15 cellular contexts compared by ENCODE assay signal in the genomic region with DNA sequence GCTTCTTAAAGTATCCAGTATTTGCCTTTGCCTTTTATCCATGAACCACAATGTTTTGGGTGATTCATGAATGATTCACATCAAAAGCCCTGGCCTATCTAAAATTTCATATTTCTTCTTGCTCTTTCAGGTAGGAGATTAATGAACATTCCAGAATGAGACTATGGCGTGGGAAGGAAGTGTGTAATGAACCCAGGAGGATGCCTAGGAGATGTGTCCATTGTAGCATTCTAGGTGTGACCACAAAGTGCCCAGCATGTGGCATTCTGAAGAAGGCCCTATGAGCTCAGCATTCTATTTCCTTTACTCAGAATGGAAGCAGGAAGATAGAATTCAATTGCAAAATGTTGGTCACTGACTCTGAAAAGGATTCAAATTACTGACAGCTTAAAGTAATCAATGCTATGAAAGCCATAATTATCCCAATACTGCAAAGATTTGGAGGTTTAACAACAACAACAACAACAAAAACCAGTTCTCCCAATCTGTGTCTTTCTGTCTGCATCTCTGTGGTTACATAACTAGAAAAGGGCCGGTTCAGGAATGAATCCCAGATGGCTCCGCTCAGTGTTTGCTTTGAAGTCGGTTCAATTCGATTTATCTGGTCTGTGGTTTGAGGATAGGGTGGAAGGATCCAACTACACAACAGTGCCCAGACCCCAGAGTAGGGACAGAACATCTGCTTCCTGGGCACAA.
DNase-seq lines count a peak whose midpoint lies in the region; ATAC-seq and TF ChIP-seq lines count a peak whose summit lies in the region.
"Had no signal": no experiment of that assay in that cellular context is flagged by ENCODE, and none has a peak within 500 bp of the region (broad histone marks: within the 10 kb centered on the region; RNA-seq: fewer than 3 reads in every experiment).

No MANE protein-coding gene starts in this region.

- peaks cover 29% of the 10 kb centered on the region for H3F3A ChIP-seq in PC-9 (ENCODE audit: insufficient read depth, low read depth)
- peaks cover 3% of the 10 kb centered on the region for H3F3A ChIP-seq in smooth muscle cell (ENCODE audit: low read depth)

- peak overlapping the region; percentile 46 for H3K9ac ChIP-seq in smooth muscle cell (ENCODE audit: low read depth)

- no peaks in the 10 kb centered on the region for H3K79me2 ChIP-seq in PC-9 (ENCODE audit: low read depth)
- H3K79me2 ChIP-seq in smooth muscle cell (ENCODE audit: low read depth), result no peaks in the 10 kb centered on the region
- no peaks in the 10 kb centered on the region for H3K79me2 ChIP-seq in OCI-LY7 (ENCODE audit: insufficient read depth, low read depth, low read length)

- no peaks in the 10 kb centered on the region for H3K9me3 Mint-ChIP-seq in stimulated activated effector memory CD8-positive, alpha-beta T cell treated with anti-CD3 and anti-CD28 coated beads, Interleukin-12 subunit alpha, Interleukin-12 subunit beta, amount 100 ng/mL, for 72 hours
- H3K9me3 Mint-ChIP-seq: activated T-helper 17 cell treated with anti-CD3 and anti-CD28 coated beads, Interleukin-2, amount 50 U/mL, for 72 hours had no signal

- H3K9me2 ChIP-seq in PC-9 (ENCODE audit: insufficient read depth) (no peaks in the 10 kb centered on the region), OCI-LY7 (ENCODE audit: insufficient read depth, low read length) (no peaks in the 10 kb centered on the region)

- WGBS in smooth muscle cell (ENCODE audit: low lambda C conversion rate), result 10% methylated on average over 5 of the region's 5 CpGs

- H3K27me3 ChIP-seq in PC-9 (ENCODE audit: insufficient read depth, low read depth), result no peaks in the 10 kb centered on the region
- H3K27me3 ChIP-seq in smooth muscle cell (ENCODE audit: low read depth), result no peaks in the 10 kb centered on the region

- DNase-seq in NCI-H748 (lab: John Stamatoyannopoulos, UW; ENCODE audit: unreplicated experiment), result peak; percentile 84
- no peak for DNase-seq in NCI-H748 treated with DMSO at 0.1 percent for 48 hours (lab: John Stamatoyannopoulos, UW)
- peak; percentile 50 to 99 for DNase-seq in PC-9
- peak; percentile 96 for DNase-seq in epithelial cell of prostate (ENCODE audit: low read depth, low spot score)
- DNase-seq in smooth muscle cell (lab: John Stamatoyannopoulos, UW; ENCODE audit: unreplicated experiment), result no peak
- no peak for DNase-seq in central memory CD4-positive, alpha-beta T cell
- no peak for DNase-seq in stimulated activated effector memory CD8-positive, alpha-beta T cell treated with anti-CD3 and anti-CD28 coated beads, Interleukin-12 subunit alpha, Interleukin-12 subunit beta, amount 100 ng/mL, for 72 hours (ENCODE audit: low spot score in 2 of 2)
- DNase-seq in OCI-LY7 (ENCODE audit: low spot score), result no peak
- DNase-seq: AML-193; cortex of kidney; NCI-H510A treated with DMSO at 0.1 percent for 48 hours; stimulated activated CD4-positive, alpha-beta T cell treated with anti-CD3 and anti-CD28 coated beads, Interleukin-15, amount 100 ng/mL, for 24 hours; stimulated activated naive CD4-positive, alpha-beta T cell treated with Interleukin-2 at 50 U/mL for 16 hours had no signal

- ATAC-seq in stimulated activated effector memory CD8-positive, alpha-beta T cell treated with anti-CD3 and anti-CD28 coated beads, Interleukin-12 subunit alpha, Interleukin-12 subunit beta, amount 100 ng/mL, for 72 hours, result no peak
- ATAC-seq: activated T-helper 17 cell treated with anti-CD3 and anti-CD28 coated beads, Interleukin-2, amount 50 U/mL, for 72 hours; K562 had no signal

- H4K20me1 ChIP-seq in PC-9 (ENCODE audit: insufficient read depth), result no peaks in the 10 kb centered on the region
- no peaks in the 10 kb centered on the region for H4K20me1 ChIP-seq in smooth muscle cell (ENCODE audit: low read depth)
- H4K20me1 ChIP-seq in OCI-LY7 (ENCODE audit: insufficient read depth, low read length), result no peaks in the 10 kb centered on the region

- CTCF ChIA-PET in PC-9 (lab: Charles Lee) (interaction anchor here (0.6 to 1.7 kb wide), 3 partner anchors 7 to 943 kb away, joined by 5 to 9 read pairs (median 6); no protein-coding TSS in a partner anchor), OCI-LY7 (lab: Charles Lee; ENCODE audit: unreplicated experiment) (no interaction called here)

- H3K4me1 Mint-ChIP-seq in stimulated activated effector memory CD8-positive, alpha-beta T cell treated with anti-CD3 and anti-CD28 coated beads, Interleukin-12 subunit alpha, Interleukin-12 subunit beta, amount 100 ng/mL, for 72 hours, result no peaks in the 10 kb centered on the region
- H3K4me1 Mint-ChIP-seq: activated T-helper 17 cell treated with anti-CD3 and anti-CD28 coated beads, Interleukin-2, amount 50 U/mL, for 72 hours had no signal

- intact Hi-C loops in PC-9 (cut with micrococcal nuclease; ENCODE audit: unreplicated experiment) (loop anchor here (2.0 kb wide), 1 partner anchor 49 kb away; no protein-coding TSS in a partner anchor), OCI-LY7 (cut with micrococcal nuclease; ENCODE audit: unreplicated experiment) (no loop called here)

- no peak overlapping the region for H3K27ac Mint-ChIP-seq in stimulated activated effector memory CD8-positive, alpha-beta T cell treated with anti-CD3 and anti-CD28 coated beads, Interleukin-12 subunit alpha, Interleukin-12 subunit beta, amount 100 ng/mL, for 72 hours
- H3K27ac Mint-ChIP-seq: activated T-helper 17 cell treated with anti-CD3 and anti-CD28 coated beads, Interleukin-2, amount 50 U/mL, for 72 hours had no signal

- H3K4me3 Mint-ChIP-seq in stimulated activated effector memory CD8-positive, alpha-beta T cell treated with anti-CD3 and anti-CD28 coated beads, Interleukin-12 subunit alpha, Interleukin-12 subunit beta, amount 100 ng/mL, for 72 hours, result no peak overlapping the region
- H3K4me3 Mint-ChIP-seq: activated T-helper 17 cell treated with anti-CD3 and anti-CD28 coated beads, Interleukin-2, amount 50 U/mL, for 72 hours had no signal

- H3K36me3 ChIP-seq in PC-9 (ENCODE audit: low read depth), result no peaks in the 10 kb centered on the region
- no peaks in the 10 kb centered on the region for H3K36me3 ChIP-seq in smooth muscle cell (ENCODE audit: low read depth)
- no peaks in the 10 kb centered on the region for H3K36me3 ChIP-seq in OCI-LY7 (ENCODE audit: insufficient read depth, low read length)

- H2AFZ ChIP-seq in PC-9, result no peak overlapping the region; the same call in 1 of the 2 replicates
- no peak overlapping the region for H2AFZ ChIP-seq in smooth muscle cell (ENCODE audit: low read depth)
- H2AFZ ChIP-seq in OCI-LY7 (ENCODE audit: low read length), result no peak overlapping the region

- H3K9me3 ChIP-seq in PC-9 (ENCODE audit: insufficient read depth, low read depth) (peaks cover 7% of the 10 kb centered on the region; the same call in 1 of the 2 replicates), smooth muscle cell (replicated peaks; ENCODE audit: low read depth) (no peaks in the 10 kb centered on the region), OCI-LY7 (ENCODE audit: low read length) (no peaks in the 10 kb centered on the region)

- H3K4me2 ChIP-seq in PC-9 (peak overlapping the region; percentile 24), smooth muscle cell (peak overlapping the region; percentile 34), OCI-LY7 (ENCODE audit: low read length) (no peak overlapping the region)

- H3K36me3 Mint-ChIP-seq in stimulated activated effector memory CD8-positive, alpha-beta T cell treated with anti-CD3 and anti-CD28 coated beads, Interleukin-12 subunit alpha, Interleukin-12 subunit beta, amount 100 ng/mL, for 72 hours, result no peaks in the 10 kb centered on the region

- TF ChIP-seq CTCF in PC-9 (conservative IDR thresholded peaks at IDR 0.05), result no peak
- TF ChIP-seq CTCF in smooth muscle cell (IDR thresholded peaks at IDR 0.05; ENCODE audit: borderline replicate concordance, insufficient read depth, poor library complexity, severe bottlenecking), result no peak
- no peak for TF ChIP-seq CTCF in OCI-LY7 (conservative IDR thresholded peaks at IDR 0.05; ENCODE audit: low read length)

- POLR2A ChIA-PET in PC-9 (lab: Charles Lee; ENCODE audit: unreplicated experiment) (interaction anchor here (0.6 to 0.7 kb wide), 3 partner anchors 11 to 199 kb away, joined by 4 to 5 read pairs (median 5); no protein-coding TSS in a partner anchor), OCI-LY7 (lab: Charles Lee) (interaction anchor here (0.6 kb wide), 5 partner anchors 24 to 1599 kb away, joined by 3 to 9 read pairs (median 3); no protein-coding TSS in a partner anchor)

- peak overlapping the region; percentile 90 for H3K27ac ChIP-seq in PC-9
- H3K27ac ChIP-seq in epithelial cell of prostate, result peak overlapping the region; percentile 96
- H3K27ac ChIP-seq in smooth muscle cell (ENCODE audit: low read depth), result peak overlapping the region; percentile 79
- no peak overlapping the region for H3K27ac ChIP-seq in OCI-LY7 (ENCODE audit: low read depth, low read length, poor library complexity, severe bottlenecking)

- no peak overlapping the region for H3K4me3 ChIP-seq in PC-9
- H3K4me3 ChIP-seq in smooth muscle cell, result no peak overlapping the region
- no peak overlapping the region for H3K4me3 ChIP-seq in OCI-LY7 (ENCODE audit: low read depth, low read length, poor library complexity, severe bottlenecking)
- H3K4me3 ChIP-seq: K562 had no signal

- BruUV-seq in PC-9 (replicated peaks; lab: Mats Ljungman, UMichigan), result no TSS peak
- BruUV-seq in OCI-LY7 (replicated peaks; lab: Mats Ljungman, UMichigan), result no TSS peak

- H3K4me1 ChIP-seq in PC-9 (replicated peaks; ENCODE audit: insufficient read depth) (peaks cover 52% of the 10 kb centered on the region), smooth muscle cell (ENCODE audit: low read depth) (no peaks in the 10 kb centered on the region), OCI-LY7 (ENCODE audit: insufficient read depth, low read length, poor library complexity, severe bottlenecking) (no peaks in the 10 kb centered on the region)

Comparison
In these comparisons a context has a peak if more than half of its experiments do, and no peak if none do; other contexts are left out.
1. DNase-seq: peak in NCI-H748 (single experiment), PC-9 (2 of 2) and epithelial cell of prostate (single experiment); none in NCI-H748 treated with DMSO at 0.1 percent for 48 hours (single experiment), smooth muscle cell (single experiment), central memory CD4-positive, alpha-beta T cell (single experiment), stimulated activated effector memory CD8-positive, alpha-beta T cell treated with anti-CD3 and anti-CD28 coated beads, Interleukin-12 subunit alpha, Interleukin-12 subunit beta, amount 100 ng/mL, for 72 hours (0 of 2) and OCI-LY7 (single experiment).